Comparison of ENCODE assay signal across 9 cellular contexts in the genomic region with DNA sequence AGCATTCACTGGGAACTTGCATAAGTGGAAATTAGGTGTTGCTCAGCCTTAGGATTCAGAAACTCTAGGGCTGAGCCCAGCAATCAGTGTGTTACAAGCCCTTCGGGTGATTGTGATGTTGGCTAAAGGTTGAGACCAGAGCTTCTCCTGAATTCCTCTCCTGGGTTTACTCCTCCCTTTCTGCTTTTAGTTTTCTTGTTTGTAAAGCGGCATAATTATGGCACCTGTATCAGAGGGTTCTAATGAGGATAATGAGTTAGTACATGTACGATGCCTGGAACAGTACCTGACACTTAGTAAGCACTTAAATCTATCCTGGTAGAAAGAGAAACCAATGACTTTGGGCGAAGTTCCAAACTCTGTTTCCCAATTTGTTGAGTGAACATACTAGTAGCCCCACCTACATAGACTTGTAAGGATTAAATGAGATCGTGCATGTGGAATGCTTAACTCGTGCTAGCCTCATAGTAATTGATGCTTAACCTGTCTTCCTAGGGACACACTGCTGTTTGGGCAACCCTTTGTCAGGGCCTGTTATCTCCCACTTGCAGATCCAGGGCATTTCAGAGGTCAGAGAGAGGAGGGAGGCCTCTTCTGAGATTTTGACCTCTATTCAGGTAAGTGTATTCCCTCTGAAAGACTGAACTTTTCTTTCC. TPM values are rescaled to one million over a fixed set of nuclear protein-coding genes. Genes with fewer than 3 reads are reported as not detected.
DNase-seq lines count a peak whose midpoint lies in the region; ATAC-seq and FAIRE-seq lines count a peak whose summit lies in the region.
"Had no signal": no experiment of that assay in that cellular context is flagged by ENCODE, and none has a peak within 500 bp of the region (broad histone marks: within the 10 kb centered on the region; RNA-seq: fewer than 3 reads in every experiment).

No MANE protein-coding gene starts in this region.

- H3K4me3 ChIP-seq in CD4-positive, alpha-beta memory T cell (ENCODE audit: low read length in 2 of 2): no peak overlapping the region
- no peak overlapping the region; the same call in 1 of the 2 replicates for H3K4me3 ChIP-seq in Karpas-422 (ENCODE audit: low read length)

- H3K9ac ChIP-seq in Karpas-422 (ENCODE audit: low read length): no peak overlapping the region

- H3K27ac ChIP-seq in CD4-positive, alpha-beta memory T cell (ENCODE audit: low read depth, low read length): peak overlapping the region; percentile 86
- no peak overlapping the region for H3K27ac ChIP-seq in Karpas-422 (ENCODE audit: low read length)

- CTCF ChIA-PET in CD4-positive, alpha-beta memory T cell (lab: Charles Lee; ENCODE audit: partially characterized antibody): interaction anchor here (0.8 to 1.2 kb wide), 4 partner anchors 11 to 129 kb away, joined by 3 to 4 read pairs (median 3); no protein-coding TSS in a partner anchor

- FAIRE-seq in urothelium cell line (lab: Jason Lieb, UNC): no peak

- H3K4me1 Mint-ChIP-seq in CD4-positive, alpha-beta memory T cell: peaks cover 18 to 50% (median 21%) of the 10 kb centered on the region in 4 donors
- peaks cover 41% of the 10 kb centered on the region for H3K4me1 Mint-ChIP-seq in central memory CD8-positive, alpha-beta T cell
- H3K4me1 Mint-ChIP-seq in natural killer cell treated with Interleukin-12 subunit alpha and Interleukin-12 subunit beta and Interleukin-15 and Interleukin-18, amount 100 ng/mL, for 72 hours (ENCODE audit: low read depth in 2 of 2): peaks cover 37 to 42% of the 10 kb centered on the region in 2 donors

- no peak for ATAC-seq in central memory CD8-positive, alpha-beta T cell (replicated peaks; ENCODE audit: extremely low read depth, poor library complexity, severe bottlenecking)
- ATAC-seq in natural killer cell treated with Interleukin-12 subunit alpha and Interleukin-12 subunit beta and Interleukin-15 and Interleukin-18, amount 100 ng/mL, for 72 hours: no peak

- peaks cover 27% of the 10 kb centered on the region for H4K20me1 ChIP-seq in Karpas-422 (ENCODE audit: insufficient read depth, low read depth, low read length)

- peaks cover 0 to 2% (median 0%) of the 10 kb centered on the region in 8 donors for H3K9me3 Mint-ChIP-seq in CD4-positive, alpha-beta memory T cell
- H3K9me3 Mint-ChIP-seq in central memory CD8-positive, alpha-beta T cell: no peaks in the 10 kb centered on the region
- H3K9me3 Mint-ChIP-seq in natural killer cell treated with Interleukin-12 subunit alpha and Interleukin-12 subunit beta and Interleukin-15 and Interleukin-18, amount 100 ng/mL, for 72 hours: no peaks in the 10 kb centered on the region

- H2AFZ ChIP-seq in Karpas-422 (ENCODE audit: low read length): peak overlapping the region; percentile 92

- POLR2A ChIA-PET in CD4-positive, alpha-beta memory T cell (lab: Charles Lee; ENCODE audit: partially characterized antibody): interaction anchor here (0.8 to 11.5 kb wide), 23 partner anchors 10 to 153 kb away, joined by 3 to 180 read pairs (median 6); no protein-coding TSS in a partner anchor

- H3K4me1 ChIP-seq in CD4-positive, alpha-beta memory T cell (ENCODE audit: insufficient read depth, low read length): peaks cover 24% of the 10 kb centered on the region
- H3K4me1 ChIP-seq in Karpas-422 (ENCODE audit: low read length): peaks cover 30% of the 10 kb centered on the region

- peaks cover 15 to 31% of the 10 kb centered on the region in 2 donors for H3K36me3 Mint-ChIP-seq in CD4-positive, alpha-beta memory T cell
- peaks cover 39% of the 10 kb centered on the region for H3K36me3 Mint-ChIP-seq in central memory CD8-positive, alpha-beta T cell (ENCODE audit: insufficient read depth)
- H3K36me3 Mint-ChIP-seq in natural killer cell treated with Interleukin-12 subunit alpha and Interleukin-12 subunit beta and Interleukin-15 and Interleukin-18, amount 100 ng/mL, for 72 hours: no peaks in the 10 kb centered on the region

- no peaks in the 10 kb centered on the region for H3K36me3 ChIP-seq in CD4-positive, alpha-beta memory T cell (ENCODE audit: insufficient read depth, low read length)
- peaks cover 15% of the 10 kb centered on the region; the same call in 1 of the 2 replicates for H3K36me3 ChIP-seq in Karpas-422 (ENCODE audit: insufficient read depth, low read length)

- no peaks in the 10 kb centered on the region for H3K27me3 Mint-ChIP-seq in CD4-positive, alpha-beta memory T cell
- no peaks in the 10 kb centered on the region for H3K27me3 Mint-ChIP-seq in central memory CD8-positive, alpha-beta T cell
- no peaks in the 10 kb centered on the region for H3K27me3 Mint-ChIP-seq in natural killer cell treated with Interleukin-12 subunit alpha and Interleukin-12 subunit beta and Interleukin-15 and Interleukin-18, amount 100 ng/mL, for 72 hours

- peak overlapping the region; percentile 94 for H3K4me2 ChIP-seq in Karpas-422 (ENCODE audit: low read depth, low read length, poor library complexity, severe bottlenecking)

- peaks cover 29% of the 10 kb centered on the region for H3K79me2 ChIP-seq in Karpas-422 (ENCODE audit: low read length)

- no peaks in the 10 kb centered on the region for H3K9me2 ChIP-seq in Karpas-422 (replicated peaks; ENCODE audit: insufficient read depth, low read length)

- H3K27ac Mint-ChIP-seq in CD4-positive, alpha-beta memory T cell: peak overlapping the region; percentile 82 to 97 (median 95)
- H3K27ac Mint-ChIP-seq in central memory CD8-positive, alpha-beta T cell (ENCODE audit: low read depth): peak overlapping the region; percentile 98
- H3K27ac Mint-ChIP-seq in natural killer cell treated with Interleukin-12 subunit alpha and Interleukin-12 subunit beta and Interleukin-15 and Interleukin-18, amount 100 ng/mL, for 72 hours: peak overlapping the region; percentile 29 to 89

- intact Hi-C loops in CD4-positive, alpha-beta memory T cell (cut with micrococcal nuclease): no loop called here

- H3K9me3 ChIP-seq in CD4-positive, alpha-beta memory T cell (ENCODE audit: control insufficient read depth in 1 of 2, low read length in 2 of 2): no peaks in the 10 kb centered on the region
- no peaks in the 10 kb centered on the region for H3K9me3 ChIP-seq in Karpas-422 (ENCODE audit: low read length)

- DNase-seq in CD4-positive, alpha-beta memory T cell: no peak
- DNase-seq in Karpas-422: no peak
- no peak for DNase-seq in central memory CD8-positive, alpha-beta T cell (ENCODE audit: low spot score in 2 of 2)
- DNase-seq in natural killer cell treated with Interleukin-12 subunit alpha and Interleukin-12 subunit beta and Interleukin-15 and Interleukin-18, amount 100 ng/mL, for 72 hours (ENCODE audit: low spot score): no peak
- DNase-seq in NCI-H128 (lab: John Stamatoyannopoulos, UW; ENCODE audit: unreplicated experiment): no peak
- no peak for DNase-seq in SKM-1 treated with dmso at 0.1 percent for 144 hours (lab: John Stamatoyannopoulos, UW; ENCODE audit: unreplicated experiment)
- DNase-seq in OCI-M2 (lab: John Stamatoyannopoulos, UW; ENCODE audit: unreplicated experiment): no peak
- DNase-seq in urothelium cell line (ENCODE audit: low spot score): no peak
- DNase-seq: occipital lobe had no signal

- no peaks in the 10 kb centered on the region for H3K27me3 ChIP-seq in CD4-positive, alpha-beta memory T cell (ENCODE audit: insufficient read depth, low read length)
- H3K27me3 ChIP-seq in Karpas-422 (ENCODE audit: low read length): no peaks in the 10 kb centered on the region

- H3K4me3 Mint-ChIP-seq in CD4-positive, alpha-beta memory T cell: peak overlapping the region; percentile 53 to 89 (median 72)
- H3K4me3 Mint-ChIP-seq in central memory CD8-positive, alpha-beta T cell: peak overlapping the region; percentile 98
- H3K4me3 Mint-ChIP-seq in natural killer cell treated with Interleukin-12 subunit alpha and Interleukin-12 subunit beta and Interleukin-15 and Interleukin-18, amount 100 ng/mL, for 72 hours: peak overlapping the region; percentile 76

RNA-seq across cellular contexts. Expression of gene EZR, which starts 0.9 kb away (rescaled TPM):
- total RNA-seq in CD4-positive, alpha-beta memory T cell: 100 to 1,000 TPM; 264 to 277 TPM
- polyA plus RNA-seq in CD4-positive, alpha-beta memory T cell: 100 to 1,000 TPM; 260 to 268 TPM
- 88.5 and 185 TPM in 2 replicates for total RNA-seq in Karpas-422 (2014; rRNA removed; shearing (Covaris generic); ENCODE audit: low replicate concordance)
- total RNA-seq in natural killer cell treated with Interleukin-12 subunit alpha and Interleukin-12 subunit beta and Interleukin-15 and Interleukin-18, amount 100 ng/mL, for 72 hours: 100 to 1,000 TPM in 1 of 2 donors, 10 to 100 TPM in 1; 71.0 to 135 TPM
